2 cellular contexts compared by ENCODE assay signal in the genomic region with DNA sequence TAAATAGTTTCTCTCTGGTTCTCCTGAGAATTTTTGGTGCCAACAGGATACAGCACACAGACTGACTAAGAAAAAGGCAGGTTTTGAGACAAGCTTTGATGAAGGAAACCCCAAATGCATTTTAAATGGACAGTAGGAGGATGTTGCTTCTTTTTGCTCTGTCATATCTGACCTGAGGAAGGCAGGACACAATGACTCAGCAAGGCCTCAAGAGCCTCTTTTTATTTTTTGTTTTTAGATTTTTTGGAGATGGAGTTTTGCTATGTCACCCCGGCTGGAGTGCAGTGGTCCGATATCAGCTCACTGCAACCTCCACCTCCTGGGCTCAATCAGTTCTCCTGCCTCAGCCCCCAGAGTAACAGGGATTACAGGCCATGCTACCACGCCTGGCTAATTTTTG.
TF ChIP-seq lines count a peak whose summit lies in the region.

No MANE protein-coding gene starts in this region.

TF ChIP-seq in IMR-90, 13 proteins besides CTCF, POLR2A, EP300 and RAD21:
- TF ChIP-seq BHLHE40 (IDR thresholded peaks at IDR 0.05; ENCODE audit: low read depth, low read length), result no peak
- TF ChIP-seq MAZ (IDR thresholded peaks at IDR 0.05; ENCODE audit: borderline replicate concordance, low read depth, low read length), result no peak
- TF ChIP-seq NFE2L2 (IDR thresholded peaks at IDR 0.05; ENCODE audit: low read depth, low read length), result 0 out of 2 replicates have a peak, but pooled peaks have one; percentile 17
- TF ChIP-seq, protein P1, sequence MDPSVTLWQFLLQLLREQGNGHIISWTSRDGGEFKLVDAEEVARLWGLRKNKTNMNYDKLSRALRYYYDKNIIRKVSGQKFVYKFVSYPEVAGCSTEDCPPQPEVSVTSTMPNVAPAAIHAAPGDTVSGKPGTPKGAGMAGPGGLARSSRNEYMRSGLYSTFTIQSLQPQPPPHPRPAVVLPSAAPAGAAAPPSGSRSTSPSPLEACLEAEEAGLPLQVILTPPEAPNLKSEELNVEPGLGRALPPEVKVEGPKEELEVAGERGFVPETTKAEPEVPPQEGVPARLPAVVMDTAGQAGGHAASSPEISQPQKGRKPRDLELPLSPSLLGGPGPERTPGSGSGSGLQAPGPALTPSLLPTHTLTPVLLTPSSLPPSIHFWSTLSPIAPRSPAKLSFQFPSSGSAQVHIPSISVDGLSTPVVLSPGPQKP (IDR thresholded peaks at IDR 0.05; ENCODE audit: borderline replicate concordance, low read depth, low read length), result no peak
- TF ChIP-seq SMC3 (IDR thresholded peaks at IDR 0.05; ENCODE audit: low read depth, low read length), result no peak
- TF ChIP-seq CEBPB (IDR thresholded peaks at IDR 0.05; ENCODE audit: low read depth, low read length), result no peak

TF ChIP-seq in H1, 55 proteins besides CTCF, POLR2A, EP300 and RAD21:
- TF ChIP-seq BACH1 (IDR thresholded peaks at IDR 0.05; ENCODE audit: low read length) (peak; percentile 63), TEAD4 (IDR thresholded peaks at IDR 0.05; ENCODE audit: low read depth, low read length) (no peak)
